Comparison of ENCODE assay signal across 15 cellular contexts in the genomic region with DNA sequence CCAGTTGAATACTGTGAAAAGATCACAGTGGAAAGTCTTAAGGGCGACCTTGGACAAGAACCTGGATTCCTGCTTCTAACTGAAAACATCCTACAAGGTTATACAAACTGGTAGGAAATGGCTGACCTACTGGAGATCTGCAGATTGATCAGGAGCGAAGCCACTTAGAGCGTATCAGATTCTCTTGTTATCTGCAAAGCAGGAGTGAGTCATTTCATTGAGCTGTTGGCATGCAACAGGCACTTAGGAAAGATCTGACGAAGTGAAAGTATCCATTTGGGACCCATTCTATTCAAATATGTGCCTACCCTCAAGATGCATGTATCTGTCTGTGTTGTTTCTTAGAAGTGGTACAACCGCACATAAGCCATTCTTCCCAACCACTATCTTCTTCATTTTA.
"Had no signal": no experiment of that assay in that cellular context is flagged by ENCODE, and none has a peak within 500 bp of the region (broad histone marks: within the 10 kb centered on the region; RNA-seq: fewer than 3 reads in every experiment).

No MANE protein-coding gene starts in this region.

- H3K4me3 Mint-ChIP-seq: activated B cell treated with CpG ODN at 0.5 μM for 24 hours; activated naive CD4-positive, alpha-beta T cell treated with anti-CD3 and anti-CD28 coated beads, Interleukin-2, amount 50 U/mL, for 24 hours; neural crest cell; T-helper 1 cell treated with Interleukin-12 subunit alpha and Interleukin-12 subunit beta and Interleukin-4 antibody, amounts not matched to agents 30 μg/mL and 1 μg/mL, for 36 hours had no signal

- ATAC-seq: gastrocnemius medialis, heart right ventricle, left lung had no signal

- H3K36me3 ChIP-seq: esophagus muscularis mucosa, gastrocnemius medialis, heart right ventricle, left lung had no signal

- H3K4me1 ChIP-seq: esophagus muscularis mucosa, gastrocnemius medialis, heart right ventricle, left lung had no signal

- DNase-seq: activated B cell treated with CpG ODN at 0.5 μM for 24 hours; activated CD4-positive, alpha-beta T cell treated with anti-CD3 and anti-CD28 coated beads, Interleukin-2, amount 50 U/mL, for 1 hour; dorsolateral prefrontal cortex; gastrocnemius medialis; heart right ventricle; left lung; posterior cingulate gyrus; small intestine had no signal

- H3K4me1 Mint-ChIP-seq: activated naive CD4-positive, alpha-beta T cell treated with anti-CD3 and anti-CD28 coated beads, Interleukin-2, amount 50 U/mL, for 24 hours; neural crest cell had no signal

- FAIRE-seq: endometrium, keratinocyte, small intestine, urothelium cell line had no signal

- H3K9me3 ChIP-seq: esophagus muscularis mucosa, gastrocnemius medialis, left lung had no signal

- H3K27ac Mint-ChIP-seq: activated B cell treated with CpG ODN at 0.5 μM for 24 hours; activated naive CD4-positive, alpha-beta T cell treated with anti-CD3 and anti-CD28 coated beads, Interleukin-2, amount 50 U/mL, for 24 hours; T-helper 1 cell treated with Interleukin-12 subunit alpha and Interleukin-12 subunit beta and Interleukin-4 antibody, amounts not matched to agents 30 μg/mL and 1 μg/mL, for 36 hours had no signal

- H3K4me3 ChIP-seq: dorsolateral prefrontal cortex, esophagus muscularis mucosa, gastrocnemius medialis, heart right ventricle, left lung had no signal

- H3K27me3 ChIP-seq: esophagus muscularis mucosa, gastrocnemius medialis, left lung had no signal

- H3K9me3 Mint-ChIP-seq: activated B cell treated with CpG ODN at 0.5 μM for 24 hours had no signal

- H3K36me3 Mint-ChIP-seq: activated naive CD4-positive, alpha-beta T cell treated with anti-CD3 and anti-CD28 coated beads, Interleukin-2, amount 50 U/mL, for 24 hours had no signal

- H3K27ac ChIP-seq: dorsolateral prefrontal cortex, esophagus muscularis mucosa, gastrocnemius medialis, heart right ventricle, left lung had no signal
